1 cellular context compared by ENCODE assay signal in the genomic region with DNA sequence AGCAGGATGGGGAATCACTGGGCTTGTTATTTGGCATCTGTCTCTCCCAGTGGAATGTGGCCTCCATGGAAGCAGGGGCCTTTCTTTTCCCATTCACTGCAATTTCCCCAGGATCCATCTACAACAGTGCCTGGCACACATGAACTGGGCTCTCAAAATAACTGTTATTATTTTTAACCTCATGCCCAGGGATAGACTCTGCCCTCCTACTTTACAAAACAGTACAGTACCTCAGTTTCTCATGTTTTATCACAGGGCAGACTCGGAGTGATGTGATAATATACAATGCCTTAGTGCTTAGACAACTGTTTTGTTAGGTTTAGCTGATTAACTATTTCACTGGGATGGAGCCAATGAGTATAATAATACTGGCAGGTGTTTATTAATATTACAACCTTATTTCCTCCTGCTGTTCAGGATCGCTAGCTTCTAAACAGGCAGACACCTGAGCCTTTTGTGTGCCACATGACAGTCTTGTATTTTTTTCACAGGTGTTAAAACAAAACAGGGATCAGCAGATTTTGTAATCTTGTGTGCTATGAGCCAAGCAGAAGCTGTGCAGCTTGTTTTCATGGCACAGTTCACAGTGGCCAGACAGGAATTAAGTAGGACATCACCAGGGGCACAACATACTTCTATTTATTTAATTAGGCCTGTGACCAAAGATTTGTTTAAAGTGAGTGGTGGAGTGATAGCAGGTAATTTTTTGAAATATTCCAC.
TF ChIP-seq lines count a peak whose summit lies in the region.

No MANE protein-coding gene starts in this region.

TF ChIP-seq in HepG2, 621 proteins besides CTCF, POLR2A, EP300 and RAD21 (continued from another document):
- TF ChIP-seq, protein P1, sequence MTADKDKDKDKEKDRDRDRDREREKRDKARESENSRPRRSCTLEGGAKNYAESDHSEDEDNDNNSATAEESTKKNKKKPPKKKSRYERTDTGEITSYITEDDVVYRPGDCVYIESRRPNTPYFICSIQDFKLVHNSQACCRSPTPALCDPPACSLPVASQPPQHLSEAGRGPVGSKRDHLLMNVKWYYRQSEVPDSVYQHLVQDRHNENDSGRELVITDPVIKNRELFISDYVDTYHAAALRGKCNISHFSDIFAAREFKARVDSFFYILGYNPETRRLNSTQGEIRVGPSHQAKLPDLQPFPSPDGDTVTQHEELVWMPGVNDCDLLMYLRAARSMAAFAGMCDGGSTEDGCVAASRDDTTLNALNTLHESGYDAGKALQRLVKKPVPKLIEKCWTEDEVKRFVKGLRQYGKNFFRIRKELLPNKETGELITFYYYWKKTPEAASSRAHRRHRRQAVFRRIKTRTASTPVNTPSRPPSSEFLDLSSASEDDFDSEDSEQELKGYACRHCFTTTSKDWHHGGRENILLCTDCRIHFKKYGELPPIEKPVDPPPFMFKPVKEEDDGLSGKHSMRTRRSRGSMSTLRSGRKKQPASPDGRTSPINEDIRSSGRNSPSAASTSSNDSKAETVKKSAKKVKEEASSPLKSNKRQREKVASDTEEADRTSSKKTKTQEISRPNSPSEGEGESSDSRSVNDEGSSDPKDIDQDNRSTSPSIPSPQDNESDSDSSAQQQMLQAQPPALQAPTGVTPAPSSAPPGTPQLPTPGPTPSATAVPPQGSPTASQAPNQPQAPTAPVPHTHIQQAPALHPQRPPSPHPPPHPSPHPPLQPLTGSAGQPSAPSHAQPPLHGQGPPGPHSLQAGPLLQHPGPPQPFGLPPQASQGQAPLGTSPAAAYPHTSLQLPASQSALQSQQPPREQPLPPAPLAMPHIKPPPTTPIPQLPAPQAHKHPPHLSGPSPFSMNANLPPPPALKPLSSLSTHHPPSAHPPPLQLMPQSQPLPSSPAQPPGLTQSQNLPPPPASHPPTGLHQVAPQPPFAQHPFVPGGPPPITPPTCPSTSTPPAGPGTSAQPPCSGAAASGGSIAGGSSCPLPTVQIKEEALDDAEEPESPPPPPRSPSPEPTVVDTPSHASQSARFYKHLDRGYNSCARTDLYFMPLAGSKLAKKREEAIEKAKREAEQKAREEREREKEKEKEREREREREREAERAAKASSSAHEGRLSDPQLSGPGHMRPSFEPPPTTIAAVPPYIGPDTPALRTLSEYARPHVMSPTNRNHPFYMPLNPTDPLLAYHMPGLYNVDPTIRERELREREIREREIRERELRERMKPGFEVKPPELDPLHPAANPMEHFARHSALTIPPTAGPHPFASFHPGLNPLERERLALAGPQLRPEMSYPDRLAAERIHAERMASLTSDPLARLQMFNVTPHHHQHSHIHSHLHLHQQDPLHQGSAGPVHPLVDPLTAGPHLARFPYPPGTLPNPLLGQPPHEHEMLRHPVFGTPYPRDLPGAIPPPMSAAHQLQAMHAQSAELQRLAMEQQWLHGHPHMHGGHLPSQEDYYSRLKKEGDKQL (CRISPR knock-in tag; IDR thresholded peaks at IDR 0.05; ENCODE audit: low read depth): no peak
